In genomic region chr13:52850396-52851152, GRCh38 we compare ENCODE assay signal across 9 cellular contexts. TPM values are rescaled to one million over a fixed set of nuclear protein-coding genes. Genes with fewer than 3 reads are reported as not detected.
DNase-seq lines count a peak whose midpoint lies in the region; ATAC-seq and TF ChIP-seq lines count a peak whose summit lies in the region.
"Had no signal": no experiment of that assay in that cellular context is flagged by ENCODE, and none has a peak within 500 bp of the region (broad histone marks: within the 10 kb centered on the region; RNA-seq: fewer than 3 reads in every experiment).

No MANE protein-coding gene starts in this region.

- no peaks in the 10 kb centered on the region for H3K4me1 ChIP-seq in RWPE2 (ENCODE audit: insufficient read depth, poor library complexity, severe bottlenecking)
- H3K4me1 ChIP-seq in spleen: peaks cover 9 to 55% (median 30%) of the 10 kb centered on the region in 6 donors

- no peak for TF ChIP-seq POLR2A in spleen (IDR thresholded peaks at IDR 0.05)

- DNase-seq in DMS153 treated with DMSO at 0.1 percent for 48 hours (lab: John Stamatoyannopoulos, UW; ENCODE audit: unreplicated experiment) (peak; percentile 52), HuH-7 (ENCODE audit: low spot score) (peak; percentile 73), RWPE2 (ENCODE audit: low spot score) (peak; percentile 52), choroid plexus epithelial cell (ENCODE audit: low read depth) (peak; percentile 27), kidney epithelial cell (ENCODE audit: low read depth) (no peak), spleen (peak; percentile 84), middle frontal gyrus (ENCODE audit: extremely low spot score, low spot score) (no peak)

- intact Hi-C loops in spleen (cut with DNase I; ENCODE audit: low total_unique reads): no loop called here

- 2 to 5% (median 2%) methylated on average over 41 to 47 of the region's 47 CpGs for WGBS in spleen, 5 donors

- H3K27ac ChIP-seq in RWPE2 (ENCODE audit: poor library complexity, severe bottlenecking): no peak overlapping the region
- H3K27ac ChIP-seq in spleen: peak overlapping the region in 3 of 8 donors; percentile 6 to 8 (median 7)

- ATAC-seq in GM21360 (IDR thresholded peaks at IDR 0.05; ENCODE audit: unreplicated experiment) (peak; percentile 51), RWPE2 (ENCODE audit: low read depth) (peak; percentile 82)

- H3K36me3 ChIP-seq in RWPE2 (ENCODE audit: low read depth) (no peaks in the 10 kb centered on the region), kidney epithelial cell (ENCODE audit: control insufficient read depth, insufficient read depth, low read length) (no peaks in the 10 kb centered on the region), spleen (no peaks in the 10 kb centered on the region)

- no peak for TF ChIP-seq CTCF in RWPE2 (IDR thresholded peaks at IDR 0.05; ENCODE audit: poor library complexity, severe bottlenecking)
- no peak for TF ChIP-seq CTCF in choroid plexus epithelial cell (conservative IDR thresholded peaks at IDR 0.05; ENCODE audit: low read depth, low read length)
- no peak for TF ChIP-seq CTCF in kidney epithelial cell (IDR thresholded peaks at IDR 0.05; ENCODE audit: insufficient read depth, low read length, poor library complexity, severe bottlenecking)
- no peak for TF ChIP-seq CTCF in spleen (IDR thresholded peaks at IDR 0.05 in 8 of 11, conservative IDR thresholded peaks at IDR 0.05 in 3 of 11)

- H3K9me3 ChIP-seq in RWPE2 (ENCODE audit: severe bottlenecking): peaks cover 2% of the 10 kb centered on the region
- peaks cover 0 to 37% (median 0%) of the 10 kb centered on the region in 8 donors for H3K9me3 ChIP-seq in spleen

- H3K27me3 ChIP-seq in RWPE2 (ENCODE audit: insufficient read depth, poor library complexity, severe bottlenecking): peaks cover 66% of the 10 kb centered on the region
- H3K27me3 ChIP-seq in kidney epithelial cell (ENCODE audit: control insufficient read depth, insufficient read depth, low read length): peaks cover 56% of the 10 kb centered on the region
- H3K27me3 ChIP-seq in spleen (replicated peaks in 1 of 7): peaks cover 20 to 100% (median 72%) of the 10 kb centered on the region in 7 donors

- H3K4me3 ChIP-seq in RWPE2 (ENCODE audit: severe bottlenecking): peak overlapping the region; percentile 34
- peak overlapping the region; percentile 54 for H3K4me3 ChIP-seq in choroid plexus epithelial cell (ENCODE audit: low read depth, low read length)
- peak overlapping the region; percentile 52 for H3K4me3 ChIP-seq in kidney epithelial cell (ENCODE audit: low read depth, low read length)
- peak overlapping the region; percentile 36 to 78 (median 58) for H3K4me3 ChIP-seq in spleen

RNA-seq across cellular contexts. Expression of gene PCDH8, which starts 2.1 kb away (rescaled TPM):
- 0.04 and 0.14 TPM in 2 replicates for total RNA-seq in kidney epithelial cell
- total RNA-seq in spleen: not detected
- not detected for polyA plus RNA-seq in spleen
- total RNA-seq: activated naive CD4-positive, alpha-beta T cell treated with anti-CD3 and anti-CD28 coated beads, Interleukin-2, amount 50 U/mL, for 72 hours had no signal

Comparison
In these comparisons a context has a peak if more than half of its experiments do, and no peak if none do; other contexts are left out.
1. DNase-seq: peak in DMS153 treated with DMSO at 0.1 percent for 48 hours (single experiment), HuH-7 (single experiment), RWPE2 (single experiment), choroid plexus epithelial cell (single experiment) and spleen (single experiment); none in kidney epithelial cell (single experiment) and middle frontal gyrus (single experiment).
2. Peak in every context shown above with its lines, with median percentiles within 50 percentile points of each other: H3K4me3 ChIP-seq.